9 cellular contexts compared by ENCODE assay signal in genomic region chr16:87076950-87077749, GRCh38.
DNase-seq lines count a peak whose midpoint lies in the region; ATAC-seq and TF ChIP-seq lines count a peak whose summit lies in the region.
"Had no signal": no experiment of that assay in that cellular context is flagged by ENCODE, and none has a peak within 500 bp of the region (broad histone marks: within the 10 kb centered on the region; RNA-seq: fewer than 3 reads in every experiment).

No MANE protein-coding gene starts in this region.

- no peaks in the 10 kb centered on the region for H3K79me2 ChIP-seq in GM23338 (replicated peaks; ENCODE audit: insufficient read depth)

- H3K4me1 Mint-ChIP-seq in GM23338, result no peaks in the 10 kb centered on the region
- no peaks in the 10 kb centered on the region for H3K4me1 Mint-ChIP-seq in natural killer cell treated with Interleukin-12 subunit alpha and Interleukin-12 subunit beta and Interleukin-15 and Interleukin-18, amount 100 ng/mL, for 72 hours (ENCODE audit: low read depth in 2 of 2)

- DNase-seq in COLO668 (lab: John Stamatoyannopoulos, UW; ENCODE audit: unreplicated experiment) (peak; percentile 71), GM23338 (ENCODE audit: low spot score) (peak; percentile 90), RWPE1 (ENCODE audit: low spot score) (peak; percentile 30), ecto neural progenitor cell (ENCODE audit: low spot score) (peak; percentile 72), NCI-H526 treated with DMSO at 0.1 percent for 48 hours (lab: John Stamatoyannopoulos, UW) (no peak), superior temporal gyrus (ENCODE audit: extremely low spot score) (no peak)
- no peak for DNase-seq in natural killer cell treated with Interleukin-12 subunit alpha and Interleukin-12 subunit beta and Interleukin-15 and Interleukin-18, amount 100 ng/mL, for 72 hours (ENCODE audit: low spot score)

- H3K9me2 ChIP-seq in GM23338 (ENCODE audit: insufficient read depth), result no peaks in the 10 kb centered on the region

- no peak overlapping the region for H3K4me3 Mint-ChIP-seq in GM23338
- H3K4me3 Mint-ChIP-seq in natural killer cell treated with Interleukin-12 subunit alpha and Interleukin-12 subunit beta and Interleukin-15 and Interleukin-18, amount 100 ng/mL, for 72 hours, result no peak overlapping the region

- POLR2A ChIA-PET in RWPE1 (lab: Yijun Ruan, JAX; ENCODE audit: low non-redundant PET), result no interaction called here

- no peak overlapping the region for H3K4me3 ChIP-seq in GM23338
- H3K4me3 ChIP-seq: SK-N-MC had no signal

- H3K36me3 ChIP-seq in GM23338 (ENCODE audit: insufficient read depth), result 0 out of 2 replicates have a peak, but pooled peaks cover 4% of the 10 kb centered on the region

- H3K27ac Mint-ChIP-seq in GM23338, result no peak overlapping the region
- H3K27ac Mint-ChIP-seq in natural killer cell treated with Interleukin-12 subunit alpha and Interleukin-12 subunit beta and Interleukin-15 and Interleukin-18, amount 100 ng/mL, for 72 hours, result no peak overlapping the region

- H3K4me1 ChIP-seq in GM23338 (ENCODE audit: insufficient read depth), result no peaks in the 10 kb centered on the region

- CTCF ChIA-PET in RWPE1 (lab: Yijun Ruan, JAX), result interaction anchor here (0.6 to 1.6 kb wide), 10 partner anchors 15 to 565 kb away, joined by 3 to 5 read pairs (median 4); no protein-coding TSS in a partner anchor

- no peak overlapping the region for H3K4me2 ChIP-seq in GM23338

- H3K27ac ChIP-seq in GM23338 (ENCODE audit: low read depth) (no peak overlapping the region), RWPE1 (no peak overlapping the region)
- H3K27ac ChIP-seq: SK-N-MC had no signal

- H3K36me3 Mint-ChIP-seq in GM23338 (ENCODE audit: low read depth), result peaks cover 3% of the 10 kb centered on the region; the same call in 2 of the 3 replicates
- H3K36me3 Mint-ChIP-seq in natural killer cell treated with Interleukin-12 subunit alpha and Interleukin-12 subunit beta and Interleukin-15 and Interleukin-18, amount 100 ng/mL, for 72 hours, result peaks cover 17% of the 10 kb centered on the region

- no peaks in the 10 kb centered on the region for H3K27me3 Mint-ChIP-seq in GM23338 (ENCODE audit: insufficient read depth, low read depth, poor library complexity)
- peaks cover 15 to 20% of the 10 kb centered on the region in 2 donors for H3K27me3 Mint-ChIP-seq in natural killer cell treated with Interleukin-12 subunit alpha and Interleukin-12 subunit beta and Interleukin-15 and Interleukin-18, amount 100 ng/mL, for 72 hours

- H3K9me3 Mint-ChIP-seq in GM23338, result peaks cover 29% of the 10 kb centered on the region
- peaks cover 4% of the 10 kb centered on the region for H3K9me3 Mint-ChIP-seq in natural killer cell treated with Interleukin-12 subunit alpha and Interleukin-12 subunit beta and Interleukin-15 and Interleukin-18, amount 100 ng/mL, for 72 hours

- H3F3A ChIP-seq in GM23338 (replicated peaks; ENCODE audit: low read depth), result no peaks in the 10 kb centered on the region

- no peaks in the 10 kb centered on the region for H4K20me1 ChIP-seq in GM23338 (replicated peaks; ENCODE audit: insufficient read depth)

- ATAC-seq in GM23338, result peak; percentile 100
- ATAC-seq in natural killer cell treated with Interleukin-12 subunit alpha and Interleukin-12 subunit beta and Interleukin-15 and Interleukin-18, amount 100 ng/mL, for 72 hours, result peak; percentile 53 to 70
- ATAC-seq in HG02938 (IDR thresholded peaks at IDR 0.05; ENCODE audit: unreplicated experiment), result no peak

- H3K27me3 ChIP-seq in GM23338 (ENCODE audit: insufficient read depth), result no peaks in the 10 kb centered on the region

- no peak overlapping the region for H2AFZ ChIP-seq in GM23338

- TF ChIP-seq CTCF in GM23338 (conservative IDR thresholded peaks at IDR 0.05; ENCODE audit: low read depth in 2 of 2) (peak; percentile 77 to 91), RWPE1 (conservative IDR thresholded peaks at IDR 0.05; ENCODE audit: low read depth) (peak; percentile 57)

TF ChIP-seq in GM23338, 12 proteins besides CTCF, POLR2A, EP300 and RAD21:
- TF ChIP-seq STAT1 (IDR thresholded peaks at IDR 0.05; ENCODE audit: unreplicated experiment) (no peak), ZNF114 (CRISPR knock-in tag; IDR thresholded peaks at IDR 0.05) (no peak), REST (IDR thresholded peaks at IDR 0.05; ENCODE audit: unreplicated experiment) (no peak), JUNB (IDR thresholded peaks at IDR 0.05; ENCODE audit: unreplicated experiment) (no peak)

Comparison
In these comparisons a context has a peak if more than half of its experiments do, and no peak if none do; other contexts are left out.
1. DNase-seq: peak in COLO668 (single experiment), GM23338 (single experiment), RWPE1 (single experiment) and ecto neural progenitor cell (single experiment); none in natural killer cell treated with Interleukin-12 subunit alpha and Interleukin-12 subunit beta and Interleukin-15 and Interleukin-18, amount 100 ng/mL, for 72 hours (single experiment), NCI-H526 treated with DMSO at 0.1 percent for 48 hours (single experiment) and superior temporal gyrus (single experiment).